ENCODE assay signal across 20 cellular contexts in the genomic region with DNA sequence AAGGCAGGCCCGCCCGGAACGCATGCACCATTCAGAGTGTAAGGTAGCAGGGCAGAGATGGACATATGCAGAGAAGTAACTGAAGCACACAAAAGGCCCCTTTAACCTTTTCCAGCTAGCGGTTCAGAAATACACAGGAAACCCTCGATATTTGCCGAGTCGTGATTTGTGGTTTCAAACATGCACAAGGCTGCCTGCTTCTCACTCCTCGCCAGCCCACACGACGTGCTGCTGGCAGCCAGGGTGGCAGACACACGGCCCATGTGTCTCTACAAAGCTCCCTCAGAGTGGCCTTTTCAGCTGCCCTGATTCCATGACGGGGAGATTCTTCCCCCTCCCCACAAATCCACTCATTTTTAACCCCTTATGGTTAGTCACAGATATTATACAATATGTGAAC.
"Had no signal": no experiment of that assay in that cellular context is flagged by ENCODE, and none has a peak within 500 bp of the region (broad histone marks: within the 10 kb centered on the region; RNA-seq: fewer than 3 reads in every experiment).

No MANE protein-coding gene starts in this region.

- H3K36me3 ChIP-seq: cardiac muscle cell, esophagus squamous epithelium, gastrocnemius medialis, left ventricle myocardium inferior, sigmoid colon had no signal

- H3K4me1 ChIP-seq: gastrocnemius medialis, left ventricle myocardium inferior, sigmoid colon had no signal

- H3K36me3 Mint-ChIP-seq: activated naive CD4-positive, alpha-beta T cell treated with anti-CD3 and anti-CD28 coated beads, Interleukin-2, amount 10 ng/mL, durations not matched to agents 7 days and 5 days; mesothelial cell of epicardium; natural killer cell had no signal

- ATAC-seq: activated T-cell treated with anti-CD3 and anti-CD28 coated beads, Interleukin-2, amount 50 U/mL, for 72 hours; gastrocnemius medialis; natural killer cell; stimulated activated naive CD8-positive, alpha-beta T cell treated with anti-CD3 and anti-CD28 coated beads, Interleukin-15, Interleukin-2, amounts not matched to agents 100 U/mL and 50 U/mL, for 24 hours had no signal

- H3K9me3 ChIP-seq: esophagus squamous epithelium, gastrocnemius medialis, left ventricle myocardium inferior, sigmoid colon had no signal

- H3K4me1 Mint-ChIP-seq: natural killer cell had no signal

- H3K4me3 Mint-ChIP-seq: activated naive CD4-positive, alpha-beta T cell treated with anti-CD3 and anti-CD28 coated beads, Interleukin-2, amount 10 ng/mL, durations not matched to agents 7 days and 5 days; activated T-cell treated with anti-CD3 and anti-CD28 coated beads, Interleukin-2, amount 50 U/mL, for 72 hours; endodermal cell; mesothelial cell of epicardium; natural killer cell had no signal

- DNase-seq: activated CD4-positive, alpha-beta T cell treated with anti-CD3 and anti-CD28 coated beads for 1 hour; activated effector memory CD4-positive, alpha-beta T cell treated with Interleukin-2 at 50 U/mL for 16 hours; activated naive CD4-positive, alpha-beta T cell treated with anti-CD3 and anti-CD28 coated beads, Interleukin-2, amount 10 ng/mL, durations not matched to agents 7 days and 5 days; activated T-cell treated with anti-CD3 and anti-CD28 coated beads, Interleukin-2, amount 50 U/mL, for 72 hours; amygdala; cortex of kidney; endodermal cell; esophagus squamous epithelium; gastrocnemius medialis; hippocampal formation; left ventricle myocardium inferior; natural killer cell; retina; sigmoid colon; stimulated activated CD4-positive, alpha-beta T cell treated with anti-CD3 and anti-CD28 coated beads, Interleukin-4, amount 100 ng/mL, for 24 hours; stimulated activated naive CD8-positive, alpha-beta T cell treated with anti-CD3 and anti-CD28 coated beads, Interleukin-15, Interleukin-2, amounts not matched to agents 100 U/mL and 50 U/mL, for 24 hours; T-helper 9 cell had no signal

- H3K4me3 ChIP-seq: cardiac muscle cell, esophagus squamous epithelium, gastrocnemius medialis, left ventricle myocardium inferior, sigmoid colon had no signal

- H3K27ac ChIP-seq: cardiac muscle cell, esophagus squamous epithelium, gastrocnemius medialis, left ventricle myocardium inferior, sigmoid colon had no signal

- H3K27me3 ChIP-seq: cardiac muscle cell, gastrocnemius medialis, sigmoid colon had no signal

- H3K27ac Mint-ChIP-seq: activated naive CD4-positive, alpha-beta T cell treated with anti-CD3 and anti-CD28 coated beads, Interleukin-2, amount 10 ng/mL, durations not matched to agents 7 days and 5 days; activated T-cell treated with anti-CD3 and anti-CD28 coated beads, Interleukin-2, amount 50 U/mL, for 72 hours; endodermal cell; mesothelial cell of epicardium; natural killer cell; progenitor cell of endocrine pancreas had no signal

- H3K9me3 Mint-ChIP-seq: activated naive CD4-positive, alpha-beta T cell treated with anti-CD3 and anti-CD28 coated beads, Interleukin-2, amount 10 ng/mL, durations not matched to agents 7 days and 5 days; activated T-cell treated with anti-CD3 and anti-CD28 coated beads, Interleukin-2, amount 50 U/mL, for 72 hours; endodermal cell; natural killer cell had no signal
